8 cellular contexts compared by ENCODE assay signal in genomic region chr21:33229776-33230517, GRCh38. TPM values are rescaled to one million over a fixed set of nuclear protein-coding genes. Genes with fewer than 3 reads are reported as not detected.
DNase-seq lines count a peak whose midpoint lies in the region; ATAC-seq and TF ChIP-seq lines count a peak whose summit lies in the region.

Gene IFNAR2 (plus strand): TSS chr21:33229938. CDS start chr21:33241923, 11,985 bp downstream.

- H3K27me3 Mint-ChIP-seq in activated CD4-positive, alpha-beta memory T cell treated with anti-CD3 and anti-CD28 coated beads for 36 hours = no peaks in the 10 kb centered on the region

- no peaks in the 10 kb centered on the region for H3K27me3 ChIP-seq in ectodermal cell (ENCODE audit: control insufficient read depth, insufficient read depth, low read length, poor library complexity, severe bottlenecking)
- no peaks in the 10 kb centered on the region for H3K27me3 ChIP-seq in lower lobe of right lung (ENCODE audit: low read depth)

- H3K4me3 Mint-ChIP-seq in activated CD4-positive, alpha-beta memory T cell treated with anti-CD3 and anti-CD28 coated beads for 36 hours = peak within 1 kb of the TSS; percentile 90

- ATAC-seq in GM18909 (IDR thresholded peaks at IDR 0.05; ENCODE audit: poor library complexity, unreplicated experiment) = peak; percentile 71
- peak; percentile 72 for ATAC-seq in HG03159 (IDR thresholded peaks at IDR 0.05; ENCODE audit: unreplicated experiment)
- ATAC-seq in lower lobe of right lung = peak; percentile 95 to 97

- H3K36me3 ChIP-seq in ectodermal cell (ENCODE audit: control insufficient read depth, insufficient read depth, low read length) (no peaks in the 10 kb centered on the region), lower lobe of right lung (no peaks in the 10 kb centered on the region)

- H3K9me3 ChIP-seq in ectodermal cell (ENCODE audit: control insufficient read depth, low read length) (no peaks in the 10 kb centered on the region), lower lobe of right lung (no peaks in the 10 kb centered on the region)

- no peaks in the 10 kb centered on the region for H3K9me3 Mint-ChIP-seq in activated CD4-positive, alpha-beta memory T cell treated with anti-CD3 and anti-CD28 coated beads for 36 hours

- TF ChIP-seq CTCF in AG04449 (IDR thresholded peaks at IDR 0.05; ENCODE audit: insufficient read depth, low read length, missing control alignments) (no peak), lower lobe of right lung (IDR thresholded peaks at IDR 0.05) (no peak)

- peaks cover 49% of the 10 kb centered on the region for H3K4me1 Mint-ChIP-seq in activated CD4-positive, alpha-beta memory T cell treated with anti-CD3 and anti-CD28 coated beads for 36 hours (ENCODE audit: low read depth)

- intact Hi-C loops in activated CD4-positive, alpha-beta memory T cell treated with anti-CD3 and anti-CD28 coated beads for 36 hours (cut with micrococcal nuclease) = no loop called here
- intact Hi-C loops in lower lobe of right lung (cut with DNase I) = no loop called here

- WGBS in ectodermal cell, 2 experiments = 0% methylated on average over 95 of the region's 95 CpGs

- H3K27ac ChIP-seq in ectodermal cell (ENCODE audit: insufficient read depth, low read depth, low read length, poor library complexity, severe bottlenecking) (peak within 1 kb of the TSS; percentile 85), lower lobe of right lung (peak within 1 kb of the TSS; percentile 99)

- POLR2A ChIA-PET in AG04449 (lab: Yijun Ruan, JAX) = interaction anchor here (0.9 kb wide), 1 partner anchor 17 kb away, joined by 3 read pairs; no protein-coding TSS in a partner anchor
- POLR2A ChIA-PET in activated CD4-positive, alpha-beta memory T cell treated with anti-CD3 and anti-CD28 coated beads for 36 hours (lab: Charles Lee) = interaction anchor here (1.0 to 1.9 kb wide), 5 partner anchors 11 to 131 kb away, joined by 3 to 6 read pairs (median 4); partner anchors contain the start of gene IL10RB

- H3K4me3 ChIP-seq in AG04449 (ENCODE audit: low read depth, low read length) (peak within 1 kb of the TSS; percentile 85), ectodermal cell (ENCODE audit: insufficient read depth, low read depth, low read length) (peak within 1 kb of the TSS; percentile 91), lower lobe of right lung (peak within 1 kb of the TSS; percentile 95)

- CTCF ChIA-PET in AG04449 (lab: Yijun Ruan, JAX) = interaction anchor here (1.6 kb wide), 1 partner anchor 33 kb away, joined by 3 read pairs; no protein-coding TSS in a partner anchor
- CTCF ChIA-PET in activated CD4-positive, alpha-beta memory T cell treated with anti-CD3 and anti-CD28 coated beads for 36 hours (lab: Charles Lee) = interaction anchor here (0.7 kb wide), 1 partner anchor 131 kb away, joined by 3 read pairs; no protein-coding TSS in a partner anchor

- DNase-seq in AG04449 (ENCODE audit: low read depth, low spot score) = no peak
- DNase-seq in NCI-H526 treated with DMSO at 0.1 percent for 48 hours (lab: John Stamatoyannopoulos, UW) = peak; percentile 56
- peak; percentile 84 for DNase-seq in activated CD4-positive, alpha-beta memory T cell treated with anti-CD3 and anti-CD28 coated beads for 36 hours
- DNase-seq in lower lobe of right lung = peak; percentile 87
- DNase-seq in stimulated activated CD4-positive, alpha-beta T cell treated with anti-CD3 and anti-CD28 coated beads, Interleukin-4, amount 100 ng/mL, for 4 hours = peak; percentile 68 to 81

- peaks cover 7% of the 10 kb centered on the region for H3K4me1 ChIP-seq in ectodermal cell (ENCODE audit: control insufficient read depth, insufficient read depth, low read length)
- peaks cover 42% of the 10 kb centered on the region for H3K4me1 ChIP-seq in lower lobe of right lung

- H3K27ac Mint-ChIP-seq in activated CD4-positive, alpha-beta memory T cell treated with anti-CD3 and anti-CD28 coated beads for 36 hours = peak within 1 kb of the TSS; percentile 91

- peaks cover 20% of the 10 kb centered on the region for H3K36me3 Mint-ChIP-seq in activated CD4-positive, alpha-beta memory T cell treated with anti-CD3 and anti-CD28 coated beads for 36 hours

RNA-seq across cellular contexts. Expression of gene IFNAR2, which starts in this region (rescaled TPM):
- total RNA-seq in activated CD4-positive, alpha-beta memory T cell treated with anti-CD3 and anti-CD28 coated beads for 36 hours = 10 to 100 TPM; 29.9 to 30.1 TPM
- 19.9 TPM for polyA plus RNA-seq in ectodermal cell (2013, experiment 1 of 4)
- polyA plus RNA-seq in ectodermal cell (2013, experiment 2 of 4) = 17.8 TPM
- 19.7 TPM for polyA plus RNA-seq in ectodermal cell (2013, experiment 3 of 4)
- 20.5 TPM for polyA plus RNA-seq in ectodermal cell (2013, experiment 4 of 4)
- total RNA-seq in lower lobe of right lung = 34.5 TPM
